Comparison of ENCODE assay signal across 10 cellular contexts in genomic region chr12:70317781-70318180, GRCh38. TPM values are rescaled to one million over a fixed set of nuclear protein-coding genes. Genes with fewer than 3 reads are reported as not detected.
DNase-seq lines count a peak whose midpoint lies in the region; ATAC-seq and TF ChIP-seq lines count a peak whose summit lies in the region.
"Had no signal": no experiment of that assay in that cellular context is flagged by ENCODE, and none has a peak within 500 bp of the region (broad histone marks: within the 10 kb centered on the region; RNA-seq: fewer than 3 reads in every experiment).

No MANE protein-coding gene starts in this region.

- peaks cover 7% of the 10 kb centered on the region for H3K4me1 Mint-ChIP-seq in nephron progenitor cell
- peaks cover 49 to 79% (median 74%) of the 10 kb centered on the region in 3 donors for H3K4me1 Mint-ChIP-seq in CD8-positive, alpha-beta memory T cell

- H3K27ac Mint-ChIP-seq in nephron progenitor cell, result peak overlapping the region; percentile 12
- peak overlapping the region in 2 of 8 donors; percentile 0 to 29 for H3K27ac Mint-ChIP-seq in CD8-positive, alpha-beta memory T cell

- H3K4me3 Mint-ChIP-seq in nephron progenitor cell, result no peak overlapping the region
- peak overlapping the region in 2 of 7 donors; percentile 7 to 12 for H3K4me3 Mint-ChIP-seq in CD8-positive, alpha-beta memory T cell

- intact Hi-C loops in dorsolateral prefrontal cortex (cut with DNase I), result no loop called here

- H3K9me3 Mint-ChIP-seq in nephron progenitor cell, result no peaks in the 10 kb centered on the region
- H3K9me3 Mint-ChIP-seq in CD8-positive, alpha-beta memory T cell, result no peaks in the 10 kb centered on the region

- POLR2A ChIA-PET in CD8-positive, alpha-beta memory T cell (lab: Charles Lee), result no interaction called here

- no peaks in the 10 kb centered on the region for H3K27me3 ChIP-seq in CD8-positive, alpha-beta memory T cell (ENCODE audit: insufficient read depth, low read length, poor library complexity, severe bottlenecking)
- no peaks in the 10 kb centered on the region for H3K27me3 ChIP-seq in dorsolateral prefrontal cortex
- H3K27me3 ChIP-seq: cardiac muscle cell, SJSA1 had no signal

- peak; percentile 82 for DNase-seq in NOMO-1 treated with DMSO at 0.1 percent for 48 hours (lab: John Stamatoyannopoulos, UW; ENCODE audit: unreplicated experiment)
- no peak for DNase-seq in nephron progenitor cell
- DNase-seq in CD8-positive, alpha-beta memory T cell, result no peak
- DNase-seq in dorsolateral prefrontal cortex, result no peak
- no peak for DNase-seq in activated effector memory CD4-positive, alpha-beta T cell treated with Interleukin-2 at 50 U/mL for 16 hours
- no peak for DNase-seq in T-helper 9 cell

- H3K4me1 ChIP-seq in CD8-positive, alpha-beta memory T cell (ENCODE audit: insufficient read depth, low read length), result peaks cover 8% of the 10 kb centered on the region
- H3K4me1 ChIP-seq: SJSA1 had no signal

- no peaks in the 10 kb centered on the region for H3K27me3 Mint-ChIP-seq in nephron progenitor cell (ENCODE audit: low read depth, poor library complexity)
- H3K27me3 Mint-ChIP-seq in CD8-positive, alpha-beta memory T cell, result no peaks in the 10 kb centered on the region

- no peaks in the 10 kb centered on the region for H3K36me3 ChIP-seq in CD8-positive, alpha-beta memory T cell (ENCODE audit: insufficient read depth, low read length)

- ATAC-seq in GM19324 (IDR thresholded peaks at IDR 0.05; ENCODE audit: low FRiP score, unreplicated experiment) (peak; percentile 87), HG02885 (IDR thresholded peaks at IDR 0.05; ENCODE audit: poor library complexity, unreplicated experiment) (peak; percentile 95)

- H3K36me3 Mint-ChIP-seq in nephron progenitor cell (ENCODE audit: low read depth), result peaks cover 34% of the 10 kb centered on the region
- peaks cover 0 to 37% (median 17%) of the 10 kb centered on the region in 3 donors for H3K36me3 Mint-ChIP-seq in CD8-positive, alpha-beta memory T cell

- H3K4me3 ChIP-seq in CD8-positive, alpha-beta memory T cell (ENCODE audit: low read length), result no peak overlapping the region
- H3K4me3 ChIP-seq in dorsolateral prefrontal cortex, result no peak overlapping the region
- H3K4me3 ChIP-seq: cardiac muscle cell, SJSA1 had no signal

- H3K9me3 ChIP-seq in CD8-positive, alpha-beta memory T cell (ENCODE audit: low read length), result no peaks in the 10 kb centered on the region
- H3K9me3 ChIP-seq: SJSA1 had no signal

- H3K27ac ChIP-seq in CD8-positive, alpha-beta memory T cell (ENCODE audit: low read depth, low read length), result no peak overlapping the region
- no peak overlapping the region for H3K27ac ChIP-seq in dorsolateral prefrontal cortex
- H3K27ac ChIP-seq: cardiac muscle cell, SJSA1 had no signal

- no peak for TF ChIP-seq CTCF in nephron progenitor cell (IDR thresholded peaks at IDR 0.05)
- no peak for TF ChIP-seq CTCF in dorsolateral prefrontal cortex (IDR thresholded peaks at IDR 0.05 in 54 of 56, conservative IDR thresholded peaks at IDR 0.05 in 2 of 56; ENCODE audit: low read depth in 1 of 56, partially characterized antibody in 56 of 56)

- CTCF ChIA-PET in CD8-positive, alpha-beta memory T cell (lab: Charles Lee), result no interaction called here

RNA-seq across cellular contexts. Expression of gene KCNMB4, which starts 48.3 kb away (rescaled TPM):
- total RNA-seq in CD8-positive, alpha-beta memory T cell, result under 1 TPM; 0.31 to 0.46 TPM
- polyA plus RNA-seq in CD8-positive, alpha-beta memory T cell, result 0.70 TPM
- 100 to 1,000 TPM in 2 of 120 experiments, 10 to 100 TPM in 118; 26.9 to 134 (median 53.1) TPM for total RNA-seq in dorsolateral prefrontal cortex

Comparison
In these comparisons a context has a peak if more than half of its experiments do, and no peak if none do; other contexts are left out.
1. RNA of gene KCNMB4, which starts 48.3 kb away (total RNA-seq): 26.9 to 134 TPM in dorsolateral prefrontal cortex; 0.31 to 0.46 TPM in CD8-positive, alpha-beta memory T cell; every median in the first group is over 10 times any median in the second.